Comparison of ENCODE assay signal across 1 cellular context in the genomic region with DNA sequence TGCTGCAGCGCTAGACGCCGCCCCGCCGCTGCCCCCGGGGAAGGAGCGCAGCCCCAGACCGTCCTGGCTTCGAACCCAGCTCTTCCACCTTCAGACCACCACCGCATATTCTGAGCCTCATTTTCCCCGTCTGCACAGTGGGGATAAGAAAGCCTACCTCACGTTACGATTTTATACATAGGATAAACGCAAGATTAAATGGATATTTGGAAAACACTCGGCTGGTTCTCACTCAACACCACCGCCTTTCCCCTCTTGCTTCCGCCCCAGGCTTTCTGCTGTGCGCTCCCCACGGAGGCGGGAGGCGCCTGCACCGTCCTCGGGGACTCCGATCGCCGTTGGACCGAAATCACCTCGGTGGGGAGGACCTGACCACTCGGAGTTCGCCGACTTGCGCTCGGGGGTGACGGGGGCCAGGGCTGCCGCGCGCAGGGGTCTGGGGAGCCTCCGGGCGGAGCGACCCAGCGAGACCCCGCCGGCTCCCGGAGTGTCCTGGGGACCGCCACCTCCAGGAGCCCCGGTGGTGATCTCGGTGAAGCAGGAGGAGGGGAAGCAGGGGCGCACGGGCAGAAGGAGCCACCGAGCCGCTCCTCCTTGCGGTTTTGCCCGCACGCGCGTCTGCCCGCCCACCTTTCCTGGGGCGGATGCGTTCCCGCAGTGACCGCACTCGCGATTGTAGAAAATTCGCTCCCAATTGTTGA.
TF ChIP-seq lines count a peak whose summit lies in the region.

No MANE protein-coding gene starts in this region.

TF ChIP-seq in endothelial cell of umbilical vein, 7 proteins besides CTCF, POLR2A, EP300 and RAD21:
- TF ChIP-seq GATA2 (IDR thresholded peaks at IDR 0.05; ENCODE audit: insufficient read depth, insufficient read length, low read depth, low read length) (no peak), MAX (IDR thresholded peaks at IDR 0.05; ENCODE audit: insufficient read depth, insufficient read length) (no peak), FOS (IDR thresholded peaks at IDR 0.05; ENCODE audit: borderline replicate concordance, insufficient read depth, low read length) (no peak), JUN (IDR thresholded peaks at IDR 0.05; ENCODE audit: borderline replicate concordance, insufficient read depth, insufficient read length, low read depth) (no peak), EZH2 (IDR thresholded peaks at IDR 0.05; ENCODE audit: borderline replicate concordance, low read depth, low read length, severe bottlenecking) (no peak), POLR2AphosphoS5 (IDR thresholded peaks at IDR 0.05; ENCODE audit: insufficient read depth, low read depth, low read length) (no peak), MYC (IDR thresholded peaks at IDR 0.05; ENCODE audit: low read depth, low read length) (no peak)
